7 cellular contexts compared by ENCODE assay signal in genomic region chr1:43705982-43706597, GRCh38. TPM values are rescaled to one million over a fixed set of nuclear protein-coding genes. Genes with fewer than 3 reads are reported as not detected.
DNase-seq lines count a peak whose midpoint lies in the region; ATAC-seq and TF ChIP-seq lines count a peak whose summit lies in the region.

No MANE protein-coding gene starts in this region.

- no peak overlapping the region; the same call in 1 of the 2 replicates for H3K27ac ChIP-seq in DOHH2 (ENCODE audit: low read depth, low read length)
- peak overlapping the region; percentile 87; the same call in 1 of the 2 replicates for H3K27ac ChIP-seq in HUES64 (ENCODE audit: low read depth, low read length)
- peak overlapping the region in 2 of 4 donors; percentile 81 to 90 for H3K27ac ChIP-seq in transverse colon

- H3K27ac Mint-ChIP-seq in activated naive CD8-positive, alpha-beta T cell treated with anti-CD3 and anti-CD28 coated beads for 36 hours, result peak overlapping the region; percentile 45
- H3K27ac Mint-ChIP-seq in natural killer cell treated with Interleukin-12 subunit alpha and Interleukin-12 subunit beta and Interleukin-15 and Interleukin-18, amount 100 ng/mL, for 72 hours, result peak overlapping the region; percentile 50 to 78

- H3K36me3 ChIP-seq in DOHH2 (ENCODE audit: control insufficient read depth, low read length), result peaks cover 75% of the 10 kb centered on the region
- H3K36me3 ChIP-seq in HUES64 (ENCODE audit: insufficient read depth, low read length), result peaks cover 37% of the 10 kb centered on the region
- H3K36me3 ChIP-seq in transverse colon, result peaks cover 0 to 35% (median 15%) of the 10 kb centered on the region in 4 donors

- in situ Hi-C loops in transverse colon (cut with MboI; ENCODE audit: low pct_ligation_motif_present in 1 of 4, low pct_unique_long_range_greater_than_20kb in 1 of 4, low sequenced_read_pairs in 3 of 4), result no loop called here

- peak overlapping the region; percentile 93 for H3K9ac ChIP-seq in HUES64 (ENCODE audit: low read depth, low read length)

- ATAC-seq in natural killer cell treated with Interleukin-12 subunit alpha and Interleukin-12 subunit beta and Interleukin-15 and Interleukin-18, amount 100 ng/mL, for 72 hours, result no peak
- no peak for ATAC-seq in GM19397 (IDR thresholded peaks at IDR 0.05; ENCODE audit: unreplicated experiment)
- no peak for ATAC-seq in HG03354 (IDR thresholded peaks at IDR 0.05; ENCODE audit: poor library complexity, severe bottlenecking, unreplicated experiment)

- no peak for TF ChIP-seq CTCF in DOHH2 (IDR thresholded peaks at IDR 0.05; ENCODE audit: low read depth, low read length, poor library complexity, severe bottlenecking)
- no peak for TF ChIP-seq CTCF in transverse colon (IDR thresholded peaks at IDR 0.05)

- TF ChIP-seq POLR2A in transverse colon (IDR thresholded peaks at IDR 0.05), result no peak

- peak overlapping the region; percentile 86 for H3K4me3 Mint-ChIP-seq in activated naive CD8-positive, alpha-beta T cell treated with anti-CD3 and anti-CD28 coated beads for 36 hours
- H3K4me3 Mint-ChIP-seq in natural killer cell treated with Interleukin-12 subunit alpha and Interleukin-12 subunit beta and Interleukin-15 and Interleukin-18, amount 100 ng/mL, for 72 hours, result peak overlapping the region; percentile 91

- H4K20me1 ChIP-seq in DOHH2 (ENCODE audit: control insufficient read depth, insufficient read depth, low read depth, low read length), result no peaks in the 10 kb centered on the region

- H3K27me3 ChIP-seq in DOHH2 (ENCODE audit: control insufficient read depth, low read length) (no peaks in the 10 kb centered on the region), HUES64 (ENCODE audit: insufficient read depth, low read length) (no peaks in the 10 kb centered on the region), transverse colon (no peaks in the 10 kb centered on the region)

- no peaks in the 10 kb centered on the region for H3K9me3 ChIP-seq in DOHH2 (ENCODE audit: control insufficient read depth, insufficient read depth, low read length)
- no peaks in the 10 kb centered on the region for H3K9me3 ChIP-seq in HUES64 (ENCODE audit: insufficient read depth, low read depth, low read length)
- H3K9me3 ChIP-seq in transverse colon, result no peaks in the 10 kb centered on the region

- H3K9me3 Mint-ChIP-seq in activated naive CD8-positive, alpha-beta T cell treated with anti-CD3 and anti-CD28 coated beads for 36 hours, result no peaks in the 10 kb centered on the region
- no peaks in the 10 kb centered on the region for H3K9me3 Mint-ChIP-seq in natural killer cell treated with Interleukin-12 subunit alpha and Interleukin-12 subunit beta and Interleukin-15 and Interleukin-18, amount 100 ng/mL, for 72 hours

- no peaks in the 10 kb centered on the region for H3K27me3 Mint-ChIP-seq in activated naive CD8-positive, alpha-beta T cell treated with anti-CD3 and anti-CD28 coated beads for 36 hours
- no peaks in the 10 kb centered on the region for H3K27me3 Mint-ChIP-seq in natural killer cell treated with Interleukin-12 subunit alpha and Interleukin-12 subunit beta and Interleukin-15 and Interleukin-18, amount 100 ng/mL, for 72 hours

- no peak for DNase-seq in activated naive CD8-positive, alpha-beta T cell treated with anti-CD3 and anti-CD28 coated beads for 36 hours
- no peak for DNase-seq in natural killer cell treated with Interleukin-12 subunit alpha and Interleukin-12 subunit beta and Interleukin-15 and Interleukin-18, amount 100 ng/mL, for 72 hours (ENCODE audit: low spot score)
- DNase-seq in transverse colon, result no peak

- TF ChIP-seq EP300 in transverse colon (IDR thresholded peaks at IDR 0.05; ENCODE audit: low read depth), result no peak

- peaks cover 9% of the 10 kb centered on the region; the same call in 1 of the 2 replicates for H3F3A ChIP-seq in DOHH2 (ENCODE audit: control insufficient read depth, insufficient read depth)

- peaks cover 31% of the 10 kb centered on the region for H3K4me1 Mint-ChIP-seq in activated naive CD8-positive, alpha-beta T cell treated with anti-CD3 and anti-CD28 coated beads for 36 hours
- H3K4me1 Mint-ChIP-seq in natural killer cell treated with Interleukin-12 subunit alpha and Interleukin-12 subunit beta and Interleukin-15 and Interleukin-18, amount 100 ng/mL, for 72 hours (ENCODE audit: low read depth in 2 of 2), result peaks cover 24 to 27% of the 10 kb centered on the region in 2 donors

- H3K4me1 ChIP-seq in DOHH2 (ENCODE audit: control insufficient read depth, low read length) (peaks cover 26% of the 10 kb centered on the region), HUES64 (ENCODE audit: insufficient read depth, low read length) (peaks cover 10% of the 10 kb centered on the region), transverse colon (peaks cover 6 to 21% (median 16%) of the 10 kb centered on the region in 4 donors)

- H3K4me3 ChIP-seq in DOHH2 (ENCODE audit: low read length) (peak overlapping the region; percentile 88), HUES64 (ENCODE audit: low read length) (peak overlapping the region; percentile 89), transverse colon (peak overlapping the region in 1 of 4 donors; percentile 85)

- H3K36me3 Mint-ChIP-seq in activated naive CD8-positive, alpha-beta T cell treated with anti-CD3 and anti-CD28 coated beads for 36 hours, result peaks cover 42% of the 10 kb centered on the region
- peaks cover 21% of the 10 kb centered on the region for H3K36me3 Mint-ChIP-seq in natural killer cell treated with Interleukin-12 subunit alpha and Interleukin-12 subunit beta and Interleukin-15 and Interleukin-18, amount 100 ng/mL, for 72 hours

- peaks cover 49% of the 10 kb centered on the region for H3K79me2 ChIP-seq in DOHH2 (ENCODE audit: control insufficient read depth, low read length)

- WGBS in HUES64, result 76% methylated on average over 5 of the region's 5 CpGs
- 20 to 70% methylated on average over 1 to 5 of the region's 5 CpGs for WGBS in transverse colon (ENCODE audit: low coverage in 1 of 2), 2 donors

- no peaks in the 10 kb centered on the region for H3K9me2 ChIP-seq in DOHH2 (replicated peaks; ENCODE audit: control insufficient read depth, low read length)

- intact Hi-C loops in transverse colon (cut with DNase I; ENCODE audit: low total_unique reads), result no loop called here

- peak overlapping the region; percentile 79 for H3K4me2 ChIP-seq in DOHH2 (ENCODE audit: low read length)

RNA-seq across cellular contexts. Expression of gene ST3GAL3, which starts 1.2 kb away (rescaled TPM):
- 9.0 TPM for polyA plus RNA-seq in HUES64 (2013, experiment 1 of 2)
- 12.8 TPM for polyA plus RNA-seq in HUES64 (2013, experiment 2 of 2)
- total RNA-seq in activated naive CD8-positive, alpha-beta T cell treated with anti-CD3 and anti-CD28 coated beads for 36 hours, result 10 to 100 TPM in 1 of 2 experiments, 1 to 10 TPM in 1; 9.7 to 11.1 TPM
- total RNA-seq in natural killer cell treated with Interleukin-12 subunit alpha and Interleukin-12 subunit beta and Interleukin-15 and Interleukin-18, amount 100 ng/mL, for 72 hours, result 10 to 100 TPM; 20.7 to 49.4 TPM
- 10 to 100 TPM in 2 of 4 donors, 1 to 10 TPM in 2; 4.8 to 23.9 (median 9.7) TPM for total RNA-seq in transverse colon

RNA-seq across cellular contexts. Expression of gene KDM4A, which starts 56.1 kb away (rescaled TPM):
- polyA plus RNA-seq in HUES64 (2013, experiment 1 of 2), result 52.2 TPM
- polyA plus RNA-seq in HUES64 (2013, experiment 2 of 2), result 52.7 TPM
- 10 to 100 TPM; 24.9 to 26.0 TPM for total RNA-seq in activated naive CD8-positive, alpha-beta T cell treated with anti-CD3 and anti-CD28 coated beads for 36 hours
- total RNA-seq in natural killer cell treated with Interleukin-12 subunit alpha and Interleukin-12 subunit beta and Interleukin-15 and Interleukin-18, amount 100 ng/mL, for 72 hours, result 10 to 100 TPM; 45.8 to 53.8 TPM
- total RNA-seq in transverse colon, result 10 to 100 TPM; 27.3 to 55.4 (median 45.4) TPM
